In the genomic region with DNA sequence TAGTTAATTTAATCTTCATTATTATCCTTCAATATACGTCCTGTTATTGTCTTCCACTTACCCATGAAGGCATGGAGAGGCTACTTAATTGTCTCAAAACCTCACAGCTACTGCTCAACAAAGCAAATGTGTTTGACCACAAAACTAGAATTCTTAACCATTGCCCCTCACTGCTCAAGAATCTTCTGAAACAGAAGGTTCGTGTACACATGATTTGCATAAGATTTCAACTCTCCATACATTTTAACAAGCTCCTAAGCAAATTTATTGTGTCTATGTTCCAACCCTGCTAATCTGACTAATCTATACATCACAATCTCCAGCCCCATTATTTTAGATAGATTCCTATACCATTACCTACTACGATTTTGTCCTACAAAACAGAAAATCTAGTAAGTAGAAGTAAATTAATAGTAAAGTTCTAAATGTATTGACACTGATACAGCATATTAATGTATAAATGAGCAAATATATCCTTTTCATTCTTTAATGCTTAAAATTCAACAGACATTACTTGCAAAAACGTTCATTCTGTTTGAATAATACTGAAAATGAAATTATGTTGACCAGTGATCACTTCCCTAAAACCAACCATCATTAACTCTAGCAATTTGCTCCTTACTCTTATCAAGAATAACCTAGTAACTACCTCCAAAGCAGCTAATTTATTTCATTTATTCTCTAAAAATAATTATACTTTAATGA, we compare ENCODE assay signal across 15 cellular contexts.
DNase-seq lines count a peak whose midpoint lies in the region; ATAC-seq lines count a peak whose summit lies in the region.
"Had no signal": no experiment of that assay in that cellular context is flagged by ENCODE, and none has a peak within 500 bp of the region (broad histone marks: within the 10 kb centered on the region; RNA-seq: fewer than 3 reads in every experiment).

No MANE protein-coding gene starts in this region.

- no peak for DNase-seq in NCI-H774 (lab: John Stamatoyannopoulos, UW)
- no peak for DNase-seq in GM03348 (ENCODE audit: low spot score)
- no peak for DNase-seq in HuH-7.5 (ENCODE audit: low spot score)
- DNase-seq in 8988T = no peak
- DNase-seq: DMS79 treated with DMSO at 0.1 percent for 48 hours; heart right ventricle; naive B cell; OCI-M1; stimulated activated CD4-positive, alpha-beta T cell treated with anti-CD3 and anti-CD28 coated beads, Interleukin-2, amount 100 ng/mL, for 24 hours had no signal

- peak; percentile 63 for ATAC-seq in GM18520 (IDR thresholded peaks at IDR 0.05; ENCODE audit: unreplicated experiment)
- peak; percentile 56 for ATAC-seq in GM21360 (IDR thresholded peaks at IDR 0.05; ENCODE audit: unreplicated experiment)
- peak; percentile 57 for ATAC-seq in HG02852 (IDR thresholded peaks at IDR 0.05; ENCODE audit: unreplicated experiment)
- ATAC-seq in HG03442 (IDR thresholded peaks at IDR 0.05; ENCODE audit: unreplicated experiment) = peak; percentile 51
- ATAC-seq: activated CD4-positive, CD25-positive, alpha-beta regulatory T cell treated with anti-CD3 and anti-CD28 coated beads, Interleukin-2, amount 50 U/mL, for 24 hours; heart right ventricle; stimulated activated effector memory CD8-positive, alpha-beta T cell treated with anti-CD3 and anti-CD28 coated beads, Interleukin-12 subunit alpha, Interleukin-12 subunit beta, amount 100 ng/mL, for 72 hours had no signal
